Comparison of ENCODE assay signal across 23 cellular contexts in genomic region chr3:13076255-13076654, GRCh38.
"Had no signal": no experiment of that assay in that cellular context is flagged by ENCODE, and none has a peak within 500 bp of the region (broad histone marks: within the 10 kb centered on the region; RNA-seq: fewer than 3 reads in every experiment).

No MANE protein-coding gene starts in this region.

- H3K27ac Mint-ChIP-seq: dendritic cell treated with granulocyte-macrophage colony-stimulating factor and Interleukin-4, amounts not matched to agents 40 ng/mL and 50 ng/mL, for 4 days; endodermal cell; immature natural killer cell; nephron; stimulated activated naive B cell treated with anti-CD40 and anti-IgM and Interleukin-4, amounts not matched to agents 10 μg/mL and 1 μg/mL and 100 μg/mL, for 72 hours; stimulated activated naive CD8-positive, alpha-beta T cell treated with anti-CD3 and anti-CD28 coated beads, Interleukin-15, amount 100 ng/mL, for 72 hours had no signal

- H3K27me3 ChIP-seq: right lobe of liver had no signal

- H3K9ac ChIP-seq: parathyroid adenoma had no signal

- DNase-seq: endodermal cell; erythroblast; foreskin keratinocyte; immature natural killer cell; left ventricle myocardium inferior; lower lobe of right lung; mesenchymal stem cell; midbrain; naive B cell; psoas muscle; retina; right lobe of liver; spleen; stimulated activated CD4-positive, alpha-beta T cell treated with anti-CD3 and anti-CD28 coated beads, Interleukin-15, amount 100 ng/mL, for 24 hours; stimulated activated CD4-positive, alpha-beta T cell treated with anti-CD3 and anti-CD28 coated beads, Interleukin-1b, Interleukin-23, amount 100 ng/mL, for 48 hours; stimulated activated CD4-positive, alpha-beta T cell treated with anti-CD3 and anti-CD28 coated beads, Interleukin-4, amount 100 ng/mL, for 24 hours; stimulated activated naive B cell treated with anti-CD40 and anti-IgM and Interleukin-4, amounts not matched to agents 10 μg/mL and 1 μg/mL and 100 μg/mL, for 72 hours; stimulated activated naive CD8-positive, alpha-beta T cell treated with anti-CD3 and anti-CD28 coated beads, Interleukin-15, amount 100 ng/mL, for 72 hours; transverse colon had no signal

- H3K9me3 Mint-ChIP-seq: endodermal cell; naive B cell; nephron; stimulated activated naive B cell treated with anti-CD40 and anti-IgM and Interleukin-4, amounts not matched to agents 10 μg/mL and 1 μg/mL and 100 μg/mL, for 72 hours; stimulated activated naive CD8-positive, alpha-beta T cell treated with anti-CD3 and anti-CD28 coated beads, Interleukin-15, amount 100 ng/mL, for 72 hours had no signal

- H3K4me1 ChIP-seq: foreskin keratinocyte, parathyroid adenoma had no signal

- H3K36me3 ChIP-seq: left ventricle myocardium inferior, lower lobe of right lung, right lobe of liver, spleen, thoracic aorta, transverse colon had no signal

- H3K4me3 ChIP-seq: left ventricle myocardium inferior, lower lobe of right lung, psoas muscle, right lobe of liver, spleen, thoracic aorta, transverse colon had no signal

- H3K9me3 ChIP-seq: left ventricle myocardium inferior, lower lobe of right lung, psoas muscle, right lobe of liver, spleen, thoracic aorta, transverse colon had no signal

- H3K27ac ChIP-seq: foreskin keratinocyte, lower lobe of right lung, parathyroid adenoma, psoas muscle, right lobe of liver, spleen, thoracic aorta, transverse colon had no signal

- H3K36me3 Mint-ChIP-seq: immature natural killer cell; naive B cell; stimulated activated naive B cell treated with anti-CD40 and anti-IgM and Interleukin-4, amounts not matched to agents 10 μg/mL and 1 μg/mL and 100 μg/mL, for 72 hours had no signal

- ATAC-seq: foreskin keratinocyte; lower lobe of right lung; psoas muscle; right lobe of liver; stimulated activated naive B cell treated with anti-CD40 and anti-IgM and Interleukin-4, amounts not matched to agents 10 μg/mL and 1 μg/mL and 100 μg/mL, for 72 hours; stimulated activated naive CD8-positive, alpha-beta T cell treated with anti-CD3 and anti-CD28 coated beads, Interleukin-15, amount 100 ng/mL, for 72 hours had no signal

- H3K79me2 ChIP-seq: parathyroid adenoma had no signal

- H3K27me3 Mint-ChIP-seq: naive B cell had no signal

- H3K4me3 Mint-ChIP-seq: dendritic cell treated with granulocyte-macrophage colony-stimulating factor and Interleukin-4, amounts not matched to agents 40 ng/mL and 50 ng/mL, for 4 days; endodermal cell; immature natural killer cell; nephron; stimulated activated naive B cell treated with anti-CD40 and anti-IgM and Interleukin-4, amounts not matched to agents 10 μg/mL and 1 μg/mL and 100 μg/mL, for 72 hours; stimulated activated naive CD8-positive, alpha-beta T cell treated with anti-CD3 and anti-CD28 coated beads, Interleukin-15, amount 100 ng/mL, for 72 hours had no signal

- H2AFZ ChIP-seq: parathyroid adenoma had no signal
